In genomic region chr6:70657706-70658105, GRCh38 we compare ENCODE assay signal across 1 cellular context.
TF ChIP-seq lines count a peak whose summit lies in the region.

No MANE protein-coding gene starts in this region.

TF ChIP-seq in GM12878, 131 proteins besides CTCF, POLR2A, EP300 and RAD21 (continued from another document):
- TF ChIP-seq MLLT1 (IDR thresholded peaks at IDR 0.05) (0 out of 2 replicates have a peak, but pooled peaks have one; percentile 28), EZH2 (IDR thresholded peaks at IDR 0.05; ENCODE audit: borderline replicate concordance, control insufficient read depth, low read depth, low read length) (no peak), SUPT20H (IDR thresholded peaks at IDR 0.05; ENCODE audit: borderline replicate concordance, control insufficient read depth, low read depth, low read length) (no peak), MTA2 (IDR thresholded peaks at IDR 0.05; ENCODE audit: low read depth) (peak; percentile 17; the same call in 1 of the 2 replicates), SRF (IDR thresholded peaks at IDR 0.05; ENCODE audit: low read depth in 2 of 2, low read length in 2 of 2) (peak in 1 of 2 experiments; percentile 81; a peak in 2 of 4 replicates), IKZF2 (IDR thresholded peaks at IDR 0.05) (peak; percentile 27 to 57; a peak in 2 of 4 replicates), RAD51 (IDR thresholded peaks at IDR 0.05) (peak; percentile 71), BHLHE40 (IDR thresholded peaks at IDR 0.05; ENCODE audit: borderline replicate concordance in 1 of 2, low read depth in 2 of 2, low read length in 1 of 2) (peak in 1 of 2 experiments; percentile 54; a peak in 1 of 4 replicates), USF2 (IDR thresholded peaks at IDR 0.05; ENCODE audit: borderline replicate concordance, low read depth, low read length) (no peak; the same call in 1 of the 2 replicates), YBX1 (IDR thresholded peaks at IDR 0.05) (no peak), PBX3 (IDR thresholded peaks at IDR 0.05; ENCODE audit: insufficient replicate concordance, low read depth, low read length) (no peak), DPF2 (IDR thresholded peaks at IDR 0.05) (peak; percentile 34; the same call in 1 of the 2 replicates), E2F8 (IDR thresholded peaks at IDR 0.05; ENCODE audit: low read depth, partially characterized antibody) (no peak), SREBF2 (IDR thresholded peaks at IDR 0.05; ENCODE audit: low read length) (no peak), POLR2AphosphoS2 (IDR thresholded peaks at IDR 0.05; ENCODE audit: low read depth, low read length) (no peak), NBN (IDR thresholded peaks at IDR 0.05) (0 out of 2 replicates have a peak, but pooled peaks have one; percentile 32)
